Comparison of ENCODE assay signal across 12 cellular contexts in genomic region chr7:118312966-118313365, GRCh38.
DNase-seq lines count a peak whose midpoint lies in the region; ATAC-seq and TF ChIP-seq lines count a peak whose summit lies in the region.
"Had no signal": no experiment of that assay in that cellular context is flagged by ENCODE, and none has a peak within 500 bp of the region (broad histone marks: within the 10 kb centered on the region; RNA-seq: fewer than 3 reads in every experiment).

No MANE protein-coding gene starts in this region.

- H3K27ac ChIP-seq in upper lobe of left lung, result no peak overlapping the region
- H3K27ac ChIP-seq: C4-2B, right lobe of liver had no signal

- no peak for TF ChIP-seq POLR2A in upper lobe of left lung (IDR thresholded peaks at IDR 0.05)

- TF ChIP-seq EP300 in upper lobe of left lung (IDR thresholded peaks at IDR 0.05), result no peak

- no peaks in the 10 kb centered on the region for H3K4me1 ChIP-seq in upper lobe of left lung
- H3K4me1 ChIP-seq: right lobe of liver had no signal

- DNase-seq in MV-4-11 (lab: John Stamatoyannopoulos, UW) (peak; percentile 69), SK-N-DZ (ENCODE audit: low spot score) (no peak), upper lobe of left lung (no peak), NCI-H128 (lab: John Stamatoyannopoulos, UW; ENCODE audit: unreplicated experiment) (no peak), T-helper 9 cell (no peak)
- DNase-seq: head of caudate nucleus, NCI-H446 treated with DMSO at 0.1 percent for 48 hours, right lobe of liver had no signal

- H3K36me3 ChIP-seq in upper lobe of left lung, result no peaks in the 10 kb centered on the region
- H3K36me3 ChIP-seq: right lobe of liver had no signal

- TF ChIP-seq CTCF in upper lobe of left lung (IDR thresholded peaks at IDR 0.05), result no peak

- H3K27me3 ChIP-seq in upper lobe of left lung, result no peaks in the 10 kb centered on the region
- H3K27me3 ChIP-seq: right lobe of liver had no signal

- peaks cover 0 to 3% (median 0%) of the 10 kb centered on the region in 4 donors for H3K9me3 ChIP-seq in upper lobe of left lung
- H3K9me3 ChIP-seq: right lobe of liver had no signal

- 97 to 100% methylated on average over 1 of the region's 1 CpG for WGBS in upper lobe of left lung, 2 donors

- ATAC-seq in GM18502 (IDR thresholded peaks at IDR 0.05; ENCODE audit: poor library complexity, unreplicated experiment), result peak; percentile 85
- ATAC-seq in GM19452 (IDR thresholded peaks at IDR 0.05; ENCODE audit: unreplicated experiment), result peak; percentile 45
- ATAC-seq in HG02970 (IDR thresholded peaks at IDR 0.05; ENCODE audit: low FRiP score, unreplicated experiment), result peak; percentile 62
- no peak for ATAC-seq in upper lobe of left lung (ENCODE audit: low FRiP score in 2 of 2)
- ATAC-seq: right lobe of liver had no signal

- no peak overlapping the region for H3K4me3 ChIP-seq in upper lobe of left lung
- H3K4me3 ChIP-seq: right lobe of liver had no signal

Comparison
In these comparisons a context has a peak if more than half of its experiments do, and no peak if none do; other contexts are left out.
1. ATAC-seq: peak in GM18502 (single experiment), GM19452 (single experiment) and HG02970 (single experiment); none in upper lobe of left lung (0 of 2).